Comparison of ENCODE assay signal across 26 cellular contexts in the genomic region with DNA sequence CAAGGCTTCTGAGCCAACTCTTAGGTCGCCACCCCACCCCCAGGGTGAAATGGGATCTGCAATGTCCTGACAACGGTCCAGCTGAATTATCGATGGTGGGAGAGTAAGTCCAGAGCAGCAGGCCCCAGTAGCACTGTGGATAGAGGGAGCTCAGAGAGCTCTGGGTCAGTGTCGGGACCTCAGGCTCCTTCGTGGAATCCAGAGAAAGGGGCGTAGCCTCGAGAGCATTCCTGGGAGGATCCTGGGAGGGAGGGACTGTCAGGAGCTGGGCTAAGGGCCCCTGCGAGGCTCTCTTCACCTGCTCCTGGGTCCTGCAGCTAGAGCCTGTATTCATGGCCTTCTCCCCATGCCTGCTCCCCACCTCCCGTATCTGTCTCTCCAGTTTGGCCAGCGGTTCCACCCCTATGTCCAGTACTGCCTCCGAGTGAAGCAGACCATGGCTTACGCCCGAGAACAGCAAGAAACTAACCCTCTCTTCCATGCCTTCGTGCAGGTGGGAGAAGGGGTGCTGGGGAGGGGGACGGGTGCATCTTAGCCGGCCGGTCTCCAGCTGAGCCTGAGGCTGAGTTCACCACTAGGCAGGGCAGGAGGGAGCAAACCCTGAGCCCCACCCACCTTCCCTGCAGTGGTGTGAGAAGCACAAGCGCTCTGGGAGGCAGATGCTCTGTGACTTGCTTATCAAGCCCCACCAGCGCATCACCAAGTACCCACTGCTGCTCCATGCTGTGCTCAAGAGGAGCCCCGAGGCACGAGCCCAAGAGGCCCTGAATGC. TPM values are rescaled to one million over a fixed set of nuclear protein-coding genes. Genes with fewer than 3 reads are reported as not detected.
DNase-seq lines count a peak whose midpoint lies in the region; ATAC-seq and TF ChIP-seq lines count a peak whose summit lies in the region.
"Had no signal": no experiment of that assay in that cellular context is flagged by ENCODE, and none has a peak within 500 bp of the region (broad histone marks: within the 10 kb centered on the region; RNA-seq: fewer than 3 reads in every experiment).

No MANE protein-coding gene starts in this region.

- intact Hi-C loops in A673 (cut with micrococcal nuclease; ENCODE audit: unreplicated experiment): no loop called here

- peaks cover 57% of the 10 kb centered on the region for H3K36me3 Mint-ChIP-seq in endodermal cell (ENCODE audit: low read depth)
- H3K36me3 Mint-ChIP-seq: activated naive CD4-positive, alpha-beta T cell treated with anti-CD3 and anti-CD28 coated beads, Interleukin-2, amount 50 U/mL, for 72 hours; CD14-positive monocyte; naive thymus-derived CD8-positive, alpha-beta T cell; T-cell had no signal

- TF ChIP-seq CTCF in endodermal cell (conservative IDR thresholded peaks at IDR 0.05) (no peak), osteoblast (IDR thresholded peaks at IDR 0.05; ENCODE audit: extremely low read depth, low read depth, low read length) (no peak), A673 (conservative IDR thresholded peaks at IDR 0.05; ENCODE audit: low read depth, low read length) (no peak)

- H3K4me3 Mint-ChIP-seq in endodermal cell: no peak overlapping the region
- H3K4me3 Mint-ChIP-seq: dendritic cell treated with granulocyte-macrophage colony-stimulating factor and Interleukin-4, amounts not matched to agents 40 ng/mL and 50 ng/mL, for 4 days; mesothelial cell of epicardium had no signal

- H3K36me3 ChIP-seq in endodermal cell (ENCODE audit: control insufficient read depth, insufficient read depth, low read length): no peaks in the 10 kb centered on the region
- H3K36me3 ChIP-seq in osteoblast (ENCODE audit: insufficient read depth, low read length): no peaks in the 10 kb centered on the region
- no peaks in the 10 kb centered on the region for H3K36me3 ChIP-seq in A673 (ENCODE audit: insufficient read depth, low read length, poor library complexity, severe bottlenecking)
- H3K36me3 ChIP-seq: gastrocnemius medialis, uterus had no signal

- H3K27ac Mint-ChIP-seq in endodermal cell: peak overlapping the region; percentile 53
- H3K27ac Mint-ChIP-seq: mesothelial cell of epicardium had no signal

- H4K20me1 ChIP-seq in osteoblast (ENCODE audit: insufficient read depth, low read length): no peaks in the 10 kb centered on the region

- CTCF ChIA-PET in A673 (lab: Charles Lee): no interaction called here

- 77% methylated on average over 10 to 21 of the region's 21 CpGs for WGBS in endodermal cell (ENCODE audit: insufficient coverage in 1 of 2, insufficient read length in 1 of 2), 2 experiments

- H3K27me3 ChIP-seq in endodermal cell (ENCODE audit: control insufficient read depth, insufficient read depth, low read length, poor library complexity, severe bottlenecking) (no peaks in the 10 kb centered on the region), osteoblast (ENCODE audit: insufficient read depth, low read length) (no peaks in the 10 kb centered on the region), A673 (replicated peaks; ENCODE audit: insufficient read depth, low read depth, low read length, poor library complexity) (no peaks in the 10 kb centered on the region)
- H3K27me3 ChIP-seq: gastrocnemius medialis, uterus had no signal

- H3K4me1 Mint-ChIP-seq in endodermal cell: peaks cover 31% of the 10 kb centered on the region

- no peaks in the 10 kb centered on the region for H3K9me3 ChIP-seq in endodermal cell (ENCODE audit: control insufficient read depth, low read length)
- H3K9me3 ChIP-seq in osteoblast (ENCODE audit: low read depth, low read length): no peaks in the 10 kb centered on the region
- H3K9me3 ChIP-seq in A673 (ENCODE audit: low read depth, low read length, poor library complexity, severe bottlenecking): no peaks in the 10 kb centered on the region
- H3K9me3 ChIP-seq: gastrocnemius medialis, uterus had no signal

- DNase-seq in ELF-1 (ENCODE audit: low read depth, low spot score) (peak; percentile 66), HT-29 (ENCODE audit: low spot score) (peak; percentile 66), endodermal cell (peak; percentile 85), osteoblast (ENCODE audit: insufficient read length, low spot score, missing footprints) (peak; percentile 78), A673 (ENCODE audit: low spot score) (no peak)
- no peak for DNase-seq in stimulated activated CD4-positive, alpha-beta T cell treated with anti-CD3 and anti-CD28 coated beads, Interleukin-4, amount 100 ng/mL, for 4 hours
- DNase-seq: activated T-cell treated with anti-CD3 and anti-CD28 coated beads for 4 hours; anterior cingulate cortex; caudate nucleus; GM23248; left ventricle myocardium superior; NCI-H1105; NCI-H187 treated with DMSO at 0.1 percent for 48 hours; NCI-H226; stimulated activated naive CD4-positive, alpha-beta T cell; T-cell; uterus had no signal

- no peak overlapping the region for H2AFZ ChIP-seq in osteoblast (ENCODE audit: low read length)
- H2AFZ ChIP-seq: GM23248 had no signal

- H3K79me2 ChIP-seq in osteoblast (ENCODE audit: insufficient read depth, low read length): no peaks in the 10 kb centered on the region

- no peaks in the 10 kb centered on the region for H3K9me3 Mint-ChIP-seq in endodermal cell
- H3K9me3 Mint-ChIP-seq: activated naive CD4-positive, alpha-beta T cell treated with anti-CD3 and anti-CD28 coated beads, Interleukin-2, amount 50 U/mL, for 72 hours; CD14-positive monocyte; dendritic cell treated with granulocyte-macrophage colony-stimulating factor and Interleukin-4, amounts not matched to agents 40 ng/mL and 50 ng/mL, for 4 days; mesothelial cell of epicardium; naive thymus-derived CD8-positive, alpha-beta T cell; T-cell had no signal

- no peaks in the 10 kb centered on the region for H3K27me3 Mint-ChIP-seq in endodermal cell (ENCODE audit: insufficient read depth)

- no peak overlapping the region for H3K4me2 ChIP-seq in osteoblast (ENCODE audit: insufficient read depth, low read length)

- no peak for ATAC-seq in HG03571 (IDR thresholded peaks at IDR 0.05; ENCODE audit: unreplicated experiment)
- ATAC-seq: activated naive CD4-positive, alpha-beta T cell treated with anti-CD3 and anti-CD28 coated beads, Interleukin-2, amount 50 U/mL, for 72 hours; gastrocnemius medialis; left ventricle myocardium superior had no signal

- H3K27ac ChIP-seq in endodermal cell (ENCODE audit: low read depth, low read length) (no peak overlapping the region), osteoblast (ENCODE audit: low read depth, low read length) (no peak overlapping the region), A673 (ENCODE audit: low read depth, low read length, poor library complexity, severe bottlenecking) (no peak overlapping the region)
- H3K27ac ChIP-seq: gastrocnemius medialis, GM23248, uterus had no signal

- H3K9ac ChIP-seq in endodermal cell (ENCODE audit: extremely low read depth, low read length, poor library complexity, severe bottlenecking): no peak overlapping the region
- H3K9ac ChIP-seq: GM23248 had no signal

- H3K4me1 ChIP-seq in endodermal cell (ENCODE audit: control insufficient read depth, insufficient read depth, low read length) (no peaks in the 10 kb centered on the region), osteoblast (ENCODE audit: insufficient read depth, low read length) (peaks cover 10% of the 10 kb centered on the region), A673 (ENCODE audit: insufficient read depth, low read length, poor library complexity, severe bottlenecking) (no peaks in the 10 kb centered on the region)
- H3K4me1 ChIP-seq: uterus had no signal

- H3K4me3 ChIP-seq in endodermal cell (ENCODE audit: low read length): no peak overlapping the region
- H3K4me3 ChIP-seq in osteoblast (ENCODE audit: insufficient read depth, low read length): no peak overlapping the region
- H3K4me3 ChIP-seq in A673 (ENCODE audit: low read depth, low read length, poor library complexity, severe bottlenecking): no peak overlapping the region
- H3K4me3 ChIP-seq: gastrocnemius medialis, GM23248, uterus had no signal

- no TSS peak for BruUV-seq in A673 (replicated peaks; lab: Mats Ljungman, UMichigan)

- POLR2A ChIA-PET in A673 (lab: Charles Lee; ENCODE audit: low non-redundant PET): interaction anchor here (0.6 kb wide), 1 partner anchor 25 kb away, joined by 3 read pairs; a partner anchor contains a TSS

RNA-seq across cellular contexts. Expression of a gene that starts 6.6 kb away (rescaled TPM):
- 90.1 and 94.8 TPM in 2 replicates for total RNA-seq in HT-29 (2014; rRNA removed; shearing (Covaris generic))
- total RNA-seq in endodermal cell: 10 to 100 TPM; 24.8 to 37.2 TPM
- 7.1 TPM for polyA plus RNA-seq in endodermal cell (2013, experiment 1 of 2)
- polyA plus RNA-seq in endodermal cell (2013, experiment 2 of 2): 4.6 TPM
- not detected in 2 replicates for total RNA-seq in osteoblast
- total RNA-seq in A673 (2021): 1.0 TPM in 1 of 2 replicates, not detected in the other
- total RNA-seq: activated naive CD4-positive, alpha-beta T cell treated with anti-CD3 and anti-CD28 coated beads, Interleukin-2, amount 50 U/mL, for 72 hours; Daoy; GM23248; naive thymus-derived CD8-positive, alpha-beta T cell; temporal lobe had no signal
- polyA plus RNA-seq: CD14-positive monocyte had no signal

RNA-seq across cellular contexts. Expression of a gene that starts 24.8 kb away (rescaled TPM):
- total RNA-seq in HT-29 (2014; rRNA removed; shearing (Covaris generic)): 91.9 and 94.5 TPM in 2 replicates
- total RNA-seq in endodermal cell (10 to 100 TPM; 43.2 to 86.2 TPM), osteoblast (228 and 255 TPM in 2 replicates), A673 (2021) (82.6 and 91.5 TPM in 2 replicates)
- polyA plus RNA-seq in endodermal cell (2013, experiment 1 of 2): 39.7 TPM
- polyA plus RNA-seq in endodermal cell (2013, experiment 2 of 2): 37.7 TPM

RNA-seq across cellular contexts. Expression of a gene that starts 58.3 kb away (rescaled TPM):
- total RNA-seq in HT-29 (2014; rRNA removed; shearing (Covaris generic)): 161 and 221 TPM in 2 replicates
- 10 to 100 TPM; 32.1 to 87.7 TPM for total RNA-seq in endodermal cell
- 9.0 TPM for polyA plus RNA-seq in endodermal cell (2013, experiment 1 of 2)
- polyA plus RNA-seq in endodermal cell (2013, experiment 2 of 2): 4.3 TPM
- under 0.01 and 0.36 TPM in 2 replicates for total RNA-seq in osteoblast
- total RNA-seq in A673 (2021): not detected in 2 replicates
- total RNA-seq: temporal lobe had no signal

Comparison
In these comparisons a context has a peak if more than half of its experiments do, and no peak if none do; other contexts are left out.
1. DNase-seq: peak in ELF-1 (single experiment), HT-29 (single experiment), endodermal cell (single experiment) and osteoblast (single experiment); none in A673 (single experiment) and stimulated activated CD4-positive, alpha-beta T cell treated with anti-CD3 and anti-CD28 coated beads, Interleukin-4, amount 100 ng/mL, for 4 hours (0 of 2).
2. RNA of a gene that starts 6.6 kb away (total RNA-seq): 90.1 to 94.8 TPM in HT-29 and 24.8 to 37.2 TPM in endodermal cell; 1.0 TPM in A673 and not detected in osteoblast; every median in the first group is over 10 times any median in the second.
3. RNA of a gene that starts 58.3 kb away (total RNA-seq): 161 to 221 TPM in HT-29 and 32.1 to 87.7 TPM in endodermal cell; under 0.01 to 0.36 TPM in osteoblast and not detected in A673; every median in the first group is over 10 times any median in the second.